Comparison of ENCODE assay signal across 8 cellular contexts in the genomic region with DNA sequence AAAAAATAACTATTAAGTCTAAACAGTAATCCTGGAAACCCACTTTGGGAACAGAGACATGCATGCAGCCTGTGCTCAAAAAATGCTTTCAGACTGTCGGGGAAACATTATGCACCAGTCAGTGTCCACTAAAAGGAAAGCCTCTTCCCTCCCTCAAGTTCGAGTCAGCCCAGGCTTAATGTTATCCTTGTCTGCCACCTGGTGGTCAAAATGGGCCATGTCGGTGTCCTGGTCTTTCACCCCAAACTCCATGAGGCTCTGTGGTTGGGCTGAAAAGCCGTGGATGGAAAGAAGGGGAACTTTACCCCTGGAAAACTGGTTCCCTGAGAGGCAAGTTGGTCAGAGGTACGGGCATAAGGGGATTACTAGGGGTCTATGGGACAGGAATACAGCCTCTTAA.
DNase-seq lines count a peak whose midpoint lies in the region; TF ChIP-seq lines count a peak whose summit lies in the region.

No MANE protein-coding gene starts in this region.

- intact Hi-C loops in lower leg skin (cut with DNase I; ENCODE audit: low total_unique reads) = no loop called here

- no peaks in the 10 kb centered on the region for H3K4me1 ChIP-seq in MM.1S (ENCODE audit: low read length)

- no peaks in the 10 kb centered on the region for H3K79me2 ChIP-seq in MM.1S (ENCODE audit: low read length)

- no peaks in the 10 kb centered on the region for H3K9me3 ChIP-seq in MM.1S (replicated peaks; ENCODE audit: insufficient read depth, low read length)

- H3K4me3 ChIP-seq in MM.1S (ENCODE audit: low read length) (no peak overlapping the region), brain microvascular endothelial cell (ENCODE audit: low read depth, low read length) (no peak overlapping the region), lower leg skin (ENCODE audit: low read depth, poor library complexity, severe bottlenecking) (no peak overlapping the region)

- no peaks in the 10 kb centered on the region for H3K27me3 ChIP-seq in MM.1S (replicated peaks; ENCODE audit: insufficient read depth, low read length)
- H3K27me3 ChIP-seq in brain microvascular endothelial cell (replicated peaks) = no peaks in the 10 kb centered on the region

- no peak overlapping the region for H3K27ac ChIP-seq in MM.1S (ENCODE audit: low read length)
- no peak overlapping the region for H3K27ac ChIP-seq in brain microvascular endothelial cell

- no peak overlapping the region for H3K4me2 ChIP-seq in MM.1S (ENCODE audit: low read depth, low read length)

- H4K20me1 ChIP-seq in MM.1S (ENCODE audit: insufficient read depth, low read length) = no peaks in the 10 kb centered on the region

- H2AFZ ChIP-seq in MM.1S (ENCODE audit: low read length) = no peak overlapping the region

- peak; percentile 12 for DNase-seq in NCI-H748 (lab: John Stamatoyannopoulos, UW; ENCODE audit: unreplicated experiment)
- no peak for DNase-seq in NCI-H748 treated with DMSO at 0.1 percent for 48 hours (lab: John Stamatoyannopoulos, UW)
- DNase-seq in MM.1S = peak; percentile 42
- DNase-seq in brain microvascular endothelial cell = no peak
- peak; percentile 29 for DNase-seq in mucosa of gallbladder (ENCODE audit: low spot score)
- no peak for DNase-seq in lower leg skin (ENCODE audit: low spot score in 2 of 2)
- no peak for DNase-seq in NK-92 treated with Interleukin-12 subunit alpha and Interleukin-12 subunit beta, amount 100 ng/mL, for 24 hours (lab: John Stamatoyannopoulos, UW)
- no peak for DNase-seq in DMS79 (lab: John Stamatoyannopoulos, UW)

- WGBS in lower leg skin, 2 donors = 20 to 23% methylated on average over 5 of the region's 5 CpGs

- no peak for TF ChIP-seq POLR2A in lower leg skin (IDR thresholded peaks at IDR 0.05)

- in situ Hi-C loops in brain microvascular endothelial cell (cut with HindIII; ENCODE audit: low pct_ligation_motif_present, low sequenced_read_pairs) = no loop called here

- H3K9me2 ChIP-seq in MM.1S (replicated peaks; ENCODE audit: insufficient read depth, low read length) = no peaks in the 10 kb centered on the region

- H3K36me3 ChIP-seq in MM.1S (replicated peaks; ENCODE audit: insufficient read depth, low read length) (no peaks in the 10 kb centered on the region), brain microvascular endothelial cell (replicated peaks) (no peaks in the 10 kb centered on the region)

- no peaks in the 10 kb centered on the region for H3F3A ChIP-seq in MM.1S (ENCODE audit: insufficient read depth, low read length)

- TF ChIP-seq CTCF in MM.1S (IDR thresholded peaks at IDR 0.05; ENCODE audit: low read length) (peak; percentile 41), brain microvascular endothelial cell (IDR thresholded peaks at IDR 0.05; ENCODE audit: low read depth, low read length, missing control alignments) (peak; percentile 38), lower leg skin (IDR thresholded peaks at IDR 0.05) (no peak)

- H3K9ac ChIP-seq in MM.1S (ENCODE audit: low read length) = no peak overlapping the region

Comparison
In these comparisons a context has a peak if more than half of its experiments do, and no peak if none do; other contexts are left out.
1. DNase-seq: peak in NCI-H748 (single experiment), MM.1S (single experiment) and mucosa of gallbladder (single experiment); none in NCI-H748 treated with DMSO at 0.1 percent for 48 hours (single experiment), brain microvascular endothelial cell (single experiment), lower leg skin (0 of 2), NK-92 treated with Interleukin-12 subunit alpha and Interleukin-12 subunit beta, amount 100 ng/mL, for 24 hours (single experiment) and DMS79 (single experiment).
2. CTCF ChIP-seq: peak in MM.1S (single experiment) and brain microvascular endothelial cell (single experiment); none in lower leg skin (0 of 3).